Comparison of ENCODE assay signal across 31 cellular contexts in the genomic region with DNA sequence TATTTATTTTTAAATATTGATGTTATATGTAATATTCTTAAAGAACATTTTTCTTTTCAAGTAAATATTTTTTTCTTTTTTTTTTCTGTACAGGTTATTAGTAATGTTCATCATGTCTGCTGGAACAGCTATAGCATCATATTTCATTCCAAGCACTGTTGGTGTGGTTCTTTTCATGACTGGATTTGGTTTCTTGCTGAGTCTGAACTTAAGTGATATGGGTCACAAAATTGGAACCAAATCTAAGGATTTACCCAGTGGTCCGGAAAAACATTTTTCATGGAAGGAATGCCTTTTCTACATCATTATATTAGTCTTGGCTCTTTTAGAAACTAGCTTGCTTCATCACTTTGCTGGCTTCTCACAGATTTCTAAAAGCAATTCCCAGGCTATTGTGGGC.
"Had no signal": no experiment of that assay in that cellular context is flagged by ENCODE, and none has a peak within 500 bp of the region (broad histone marks: within the 10 kb centered on the region; RNA-seq: fewer than 3 reads in every experiment).

No MANE protein-coding gene starts in this region.

- H3K27ac ChIP-seq: colonic mucosa, dorsolateral prefrontal cortex, heart right ventricle, left ventricle myocardium inferior, parathyroid adenoma, psoas muscle, sigmoid colon, stomach, tibial artery, upper lobe of right lung had no signal

- H3K4me3 Mint-ChIP-seq: activated CD4-positive, alpha-beta T cell treated with anti-CD3 and anti-CD28 coated beads for 36 hours; activated CD8-positive, alpha-beta memory T cell treated with anti-CD3 and anti-CD28 coated beads, Interleukin-2, amount 10 ng/mL, durations not matched to agents 7 days and 5 days; activated CD8-positive, alpha-beta T cell treated with anti-CD3 and anti-CD28 coated beads, Interleukin-2, amount 10 ng/mL, durations not matched to agents 7 days and 5 days; naive B cell; neural crest cell; stimulated activated naive B cell treated with anti-CD40 and anti-IgM and Interleukin-4, amounts not matched to agents 10 μg/mL and 1 μg/mL and 100 μg/mL, for 72 hours had no signal

- H3K27me3 ChIP-seq: colonic mucosa, dorsolateral prefrontal cortex, heart right ventricle, sigmoid colon, stomach, tibial artery, upper lobe of right lung had no signal

- H2AFZ ChIP-seq: parathyroid adenoma had no signal

- H3K9me3 ChIP-seq: colonic mucosa, heart right ventricle, left ventricle myocardium inferior, psoas muscle, sigmoid colon, stomach, tibial artery, upper lobe of right lung had no signal

- H3K4me1 Mint-ChIP-seq: activated CD4-positive, alpha-beta T cell treated with anti-CD3 and anti-CD28 coated beads for 36 hours; neural crest cell had no signal

- DNase-seq: activated CD4-positive, alpha-beta T cell treated with anti-CD3 and anti-CD28 coated beads for 36 hours; activated CD4-positive, CD25-positive, alpha-beta regulatory T cell; activated CD8-positive, alpha-beta memory T cell treated with anti-CD3 and anti-CD28 coated beads, Interleukin-2, amount 10 ng/mL, durations not matched to agents 7 days and 5 days; activated CD8-positive, alpha-beta T cell treated with anti-CD3 and anti-CD28 coated beads, Interleukin-2, amount 10 ng/mL, durations not matched to agents 7 days and 5 days; activated naive CD4-positive, alpha-beta T cell; activated T-cell treated with anti-CD3 and anti-CD28 coated beads, Interleukin-2, amount 50 U/mL, for 48 hours; aorta; central memory CD4-positive, alpha-beta T cell; colonic mucosa; dorsolateral prefrontal cortex; effector memory CD4-positive, alpha-beta T cell; foreskin melanocyte; heart right ventricle; islet precursor cell; left ventricle myocardium inferior; naive B cell; occipital lobe; psoas muscle; sigmoid colon; small intestine; stimulated activated CD4-positive, alpha-beta T cell treated with anti-CD3 and anti-CD28 coated beads, Interleukin-15, amount 100 ng/mL, for 24 hours; stimulated activated CD4-positive, alpha-beta T cell treated with anti-CD3 and anti-CD28 coated beads, Interleukin-2, amount 100 ng/mL, for 24 hours; stimulated activated naive B cell treated with anti-CD40 and anti-IgM and Interleukin-4, amounts not matched to agents 10 μg/mL and 1 μg/mL and 100 μg/mL, for 72 hours; stomach; tibial artery; upper lobe of right lung had no signal

- H3K27me3 Mint-ChIP-seq: activated CD4-positive, alpha-beta T cell treated with anti-CD3 and anti-CD28 coated beads for 36 hours; activated CD8-positive, alpha-beta memory T cell treated with anti-CD3 and anti-CD28 coated beads, Interleukin-2, amount 10 ng/mL, durations not matched to agents 7 days and 5 days; naive B cell; stimulated activated naive B cell treated with anti-CD40 and anti-IgM and Interleukin-4, amounts not matched to agents 10 μg/mL and 1 μg/mL and 100 μg/mL, for 72 hours had no signal

- H3K9me3 Mint-ChIP-seq: activated naive CD4-positive, alpha-beta T cell treated with anti-CD3 and anti-CD28 coated beads, Interleukin-2, amount 50 U/mL, for 72 hours; activated T-helper 2 cell treated with anti-CD3 and anti-CD28 coated beads, Interferon-gamma antibody, Interleukin-2, Interleukin-4, amounts not matched to agents 10 μg/mL and 5 μg/mL and 100 μg/mL, durations not matched to agents 14 hours and 24 hours and 36 hours; naive B cell; neural crest cell; stimulated activated naive B cell treated with anti-CD40 and anti-IgM and Interleukin-4, amounts not matched to agents 10 μg/mL and 1 μg/mL and 100 μg/mL, for 72 hours had no signal

- H3K4me1 ChIP-seq: colonic mucosa, parathyroid adenoma, upper lobe of right lung had no signal

- ATAC-seq: activated CD4-positive, alpha-beta T cell treated with anti-CD3 and anti-CD28 coated beads for 36 hours; activated CD8-positive, alpha-beta memory T cell treated with anti-CD3 and anti-CD28 coated beads, Interleukin-2, amount 10 ng/mL, durations not matched to agents 7 days and 5 days; activated CD8-positive, alpha-beta T cell treated with anti-CD3 and anti-CD28 coated beads, Interleukin-2, amount 10 ng/mL, durations not matched to agents 7 days and 5 days; activated naive CD4-positive, alpha-beta T cell treated with anti-CD3 and anti-CD28 coated beads, Interleukin-2, amount 50 U/mL, for 72 hours; heart right ventricle; stimulated activated naive B cell treated with anti-CD40 and anti-IgM and Interleukin-4, amounts not matched to agents 10 μg/mL and 1 μg/mL and 100 μg/mL, for 72 hours; upper lobe of right lung had no signal

- H3K9ac ChIP-seq: parathyroid adenoma had no signal

- H3K27ac Mint-ChIP-seq: activated CD4-positive, alpha-beta T cell treated with anti-CD3 and anti-CD28 coated beads for 36 hours; activated CD8-positive, alpha-beta memory T cell treated with anti-CD3 and anti-CD28 coated beads, Interleukin-2, amount 10 ng/mL, durations not matched to agents 7 days and 5 days; activated CD8-positive, alpha-beta T cell treated with anti-CD3 and anti-CD28 coated beads, Interleukin-2, amount 10 ng/mL, durations not matched to agents 7 days and 5 days; stimulated activated naive B cell treated with anti-CD40 and anti-IgM and Interleukin-4, amounts not matched to agents 10 μg/mL and 1 μg/mL and 100 μg/mL, for 72 hours had no signal

- H3K4me3 ChIP-seq: colonic mucosa, dorsolateral prefrontal cortex, heart right ventricle, left ventricle myocardium inferior, lung, psoas muscle, sigmoid colon, stomach, tibial artery, upper lobe of right lung had no signal
